ENCODE assay signal across 1 cellular context in genomic region chr2:74536166-74536950, GRCh38.
TF ChIP-seq lines count a peak whose summit lies in the region.

No MANE protein-coding gene starts in this region.

TF ChIP-seq in HepG2, 621 proteins besides CTCF, POLR2A, EP300 and RAD21:
- TF ChIP-seq ZBTB25 (CRISPR knock-in tag; IDR thresholded peaks at IDR 0.05): no peak
- 0 out of 2 replicates have a peak, but pooled peaks have one; percentile 40 for TF ChIP-seq HNRNPL (IDR thresholded peaks at IDR 0.05; ENCODE audit: low read depth, low read length)
- no peak for TF ChIP-seq NKX3-1 (CRISPR knock-in tag; IDR thresholded peaks at IDR 0.05)
- TF ChIP-seq ZNF616 (CRISPR knock-in tag; IDR thresholded peaks at IDR 0.05; ENCODE audit: low read depth): no peak
- no peak for TF ChIP-seq ZNF33B (CRISPR knock-in tag; IDR thresholded peaks at IDR 0.05)
- TF ChIP-seq ZNF740 (CRISPR knock-in tag; IDR thresholded peaks at IDR 0.05): peak; percentile 52; the same call in 1 of the 2 replicates
- TF ChIP-seq SMYD3 (CRISPR knock-in tag; IDR thresholded peaks at IDR 0.05): no peak
- TF ChIP-seq KAT8 (CRISPR knock-in tag; IDR thresholded peaks at IDR 0.05): no peak
- TF ChIP-seq NFIB (CRISPR knock-in tag; IDR thresholded peaks at IDR 0.05; ENCODE audit: borderline replicate concordance): no peak
- TF ChIP-seq U2AF2 (IDR thresholded peaks at IDR 0.05; ENCODE audit: low read depth, low read length): no peak
- no peak for TF ChIP-seq TERF1 (CRISPR knock-in tag; IDR thresholded peaks at IDR 0.05)
- TF ChIP-seq HOXA7 (CRISPR knock-in tag; IDR thresholded peaks at IDR 0.05): no peak
- no peak for TF ChIP-seq ATF7-NPFF (CRISPR knock-in tag; IDR thresholded peaks at IDR 0.05; ENCODE audit: low read depth)
- no peak for TF ChIP-seq ARNTL (CRISPR knock-in tag; IDR thresholded peaks at IDR 0.05)
- TF ChIP-seq HMGA1 (CRISPR knock-in tag; conservative IDR thresholded peaks at IDR 0.05): no peak
- TF ChIP-seq ZFP82 (CRISPR knock-in tag; IDR thresholded peaks at IDR 0.05; ENCODE audit: borderline replicate concordance): no peak
- TF ChIP-seq ZNF780A (CRISPR knock-in tag; IDR thresholded peaks at IDR 0.05): no peak
- 0 out of 2 replicates have a peak, but pooled peaks have one; percentile 28 for TF ChIP-seq THAP8 (CRISPR knock-in tag; IDR thresholded peaks at IDR 0.05; ENCODE audit: borderline replicate concordance)
- TF ChIP-seq ZNF660 (CRISPR knock-in tag; IDR thresholded peaks at IDR 0.05; ENCODE audit: borderline replicate concordance, low read depth): no peak
